ENCODE assay signal across 15 cellular contexts in the genomic region with DNA sequence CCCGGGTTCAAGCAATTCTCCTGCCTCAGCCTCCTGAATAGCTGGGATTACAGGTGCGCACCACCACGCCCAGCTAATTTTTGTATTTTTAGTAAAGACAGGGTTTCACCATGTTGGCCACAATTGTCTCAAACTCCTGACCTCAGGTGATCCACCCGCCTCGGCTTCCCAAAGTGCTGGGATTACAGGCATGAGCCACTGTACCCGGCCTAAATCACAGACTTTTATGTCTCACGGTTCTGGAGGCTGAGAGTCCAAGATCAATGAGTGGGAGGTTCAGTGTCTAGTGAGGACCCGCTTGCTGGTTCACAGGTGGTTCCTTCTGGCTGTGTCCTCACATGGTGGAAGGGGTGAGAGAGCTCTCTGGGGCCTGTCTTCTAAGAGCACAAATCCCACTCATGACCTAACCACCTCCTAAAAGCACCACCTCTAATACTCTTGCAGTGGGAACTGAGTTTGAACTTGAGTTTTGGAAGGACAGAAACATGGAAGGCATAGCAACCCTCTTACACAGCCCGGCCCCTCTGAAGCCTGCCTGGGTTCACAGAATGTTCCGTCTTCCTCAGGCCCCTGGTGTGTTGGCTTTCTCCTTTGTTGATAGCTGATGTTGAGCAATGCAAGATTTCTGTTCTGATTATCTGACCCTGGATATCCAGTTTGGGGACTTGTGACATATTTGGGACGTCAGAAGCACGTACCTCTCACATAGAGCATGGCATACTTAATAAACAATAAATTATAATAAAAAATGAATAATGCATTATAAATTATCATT. TPM values are rescaled to one million over a fixed set of nuclear protein-coding genes. Genes with fewer than 3 reads are reported as not detected.
DNase-seq lines count a peak whose midpoint lies in the region; ATAC-seq, FAIRE-seq and TF ChIP-seq lines count a peak whose summit lies in the region.
"Had no signal": no experiment of that assay in that cellular context is flagged by ENCODE, and none has a peak within 500 bp of the region (broad histone marks: within the 10 kb centered on the region; RNA-seq: fewer than 3 reads in every experiment).

No MANE protein-coding gene starts in this region.

- intact Hi-C loops in activated CD4-positive, alpha-beta memory T cell treated with anti-CD3 and anti-CD28 coated beads for 36 hours (cut with micrococcal nuclease), result loop anchor here (5.0 kb wide), 1 partner anchor 342 kb away; no protein-coding TSS in a partner anchor
- intact Hi-C loops in HepG2 (cut with micrococcal nuclease; ENCODE audit: unreplicated experiment), result loop anchor here (10.0 kb wide), 1 partner anchor 55 kb away; the partner anchor contains the start of gene P2RY8
- intact Hi-C loops in Right ventricle myocardium inferior (cut with DNase I), result loop anchor here (2.0 to 5.0 kb wide), 2 partner anchors 137 to 197 kb away; partner anchors contain the start of genes ASMTL and SLC25A6

- peaks cover 26% of the 10 kb centered on the region for H3K79me2 ChIP-seq in HepG2 (ENCODE audit: insufficient read depth, low read length)

- H3K27me3 Mint-ChIP-seq in CD4-positive, CD25-positive, alpha-beta regulatory T cell, result no peaks in the 10 kb centered on the region
- no peaks in the 10 kb centered on the region for H3K27me3 Mint-ChIP-seq in activated CD4-positive, alpha-beta memory T cell treated with anti-CD3 and anti-CD28 coated beads for 36 hours

- CTCF ChIA-PET in activated CD4-positive, alpha-beta memory T cell treated with anti-CD3 and anti-CD28 coated beads for 36 hours (lab: Charles Lee), result no interaction called here
- CTCF ChIA-PET in HepG2 (lab: Yijun Ruan, JAX; ENCODE audit: low intra/inter-chr PET ratio, low total read pairs), result no interaction called here

- BruUV-seq in HepG2 (replicated peaks; lab: Mats Ljungman, UMichigan), result no TSS peak

- no peak for TF ChIP-seq CTCF in HepG2 (CRISPR knock-in tag; IDR thresholded peaks at IDR 0.05)

- FAIRE-seq in GM12891 (lab: Jason Lieb, UNC) (peak; percentile 58), HepG2 (lab: Jason Lieb, UNC) (no peak)
- FAIRE-seq: colon had no signal

- peaks cover 20% of the 10 kb centered on the region; the same call in 1 of the 2 replicates for H4K20me1 ChIP-seq in HepG2 (ENCODE audit: insufficient read depth, low read length)

- H3K4me1 Mint-ChIP-seq in CD4-positive, CD25-positive, alpha-beta regulatory T cell, result peaks cover 0 to 36% (median 8%) of the 10 kb centered on the region in 4 donors
- H3K4me1 Mint-ChIP-seq in activated CD4-positive, alpha-beta memory T cell treated with anti-CD3 and anti-CD28 coated beads for 36 hours (ENCODE audit: low read depth), result peaks cover 21% of the 10 kb centered on the region

- peak overlapping the region in 1 of 4 donors; percentile 81 for H3K4me3 Mint-ChIP-seq in CD4-positive, CD25-positive, alpha-beta regulatory T cell
- no peak overlapping the region for H3K4me3 Mint-ChIP-seq in activated CD4-positive, alpha-beta memory T cell treated with anti-CD3 and anti-CD28 coated beads for 36 hours

- H3K4me2 ChIP-seq in HepG2 (ENCODE audit: low read depth, low read length), result peak overlapping the region; percentile 55

- no peaks in the 10 kb centered on the region for H3K27me3 ChIP-seq in CD4-positive, CD25-positive, alpha-beta regulatory T cell (ENCODE audit: control insufficient read depth, insufficient read depth, low read length)
- no peaks in the 10 kb centered on the region; a peak in 1 of 5 replicates for H3K27me3 ChIP-seq in HepG2 (ENCODE audit: control insufficient read depth in 1 of 2, insufficient read depth in 2 of 2, low read length in 2 of 2)
- H3K27me3 ChIP-seq: MG63 had no signal

- WGBS in HepG2 (ENCODE audit: low lambda C conversion rate), result 34% methylated on average over 10 of the region's 12 CpGs

- TF ChIP-seq EP300 in HepG2 (IDR thresholded peaks at IDR 0.05; ENCODE audit: low read depth in 2 of 2, low read length in 2 of 2), result no peak
- TF ChIP-seq EP300 in HepG2 (CRISPR knock-in tag; IDR thresholded peaks at IDR 0.05; ENCODE audit: borderline replicate concordance), result no peak

- no peak overlapping the region for H3K27ac ChIP-seq in CD4-positive, CD25-positive, alpha-beta regulatory T cell (ENCODE audit: insufficient read depth, low read length, poor library complexity, severe bottlenecking)
- peak overlapping the region; percentile 17 for H3K27ac ChIP-seq in HepG2 (ENCODE audit: extremely low read length, insufficient read depth, low read length)
- H3K27ac ChIP-seq: C4-2B, sigmoid colon had no signal

- TF ChIP-seq RAD21 in HepG2 (CRISPR knock-in tag; IDR thresholded peaks at IDR 0.05), result no peak

- peaks cover 8% of the 10 kb centered on the region for H3K36me3 Mint-ChIP-seq in CD4-positive, CD25-positive, alpha-beta regulatory T cell
- peaks cover 16% of the 10 kb centered on the region for H3K36me3 Mint-ChIP-seq in activated CD4-positive, alpha-beta memory T cell treated with anti-CD3 and anti-CD28 coated beads for 36 hours

- in situ Hi-C loops in HepG2 (cut with HindIII; ENCODE audit: extremely low pct_ligation_motif_present, low pct_unique_long_range_greater_than_20kb), result no loop called here

- H3K27ac Mint-ChIP-seq in CD4-positive, CD25-positive, alpha-beta regulatory T cell, result peak overlapping the region; percentile 37 to 65 (median 52)
- H3K27ac Mint-ChIP-seq in activated CD4-positive, alpha-beta memory T cell treated with anti-CD3 and anti-CD28 coated beads for 36 hours, result peak overlapping the region; percentile 79

- H3K9ac ChIP-seq in HepG2 (ENCODE audit: insufficient read depth, low read depth, low read length), result peak overlapping the region; percentile 20; the same call in 1 of the 2 replicates

- no peak for DNase-seq in CD4-positive, CD25-positive, alpha-beta regulatory T cell
- no peak for DNase-seq in GM12891 (ENCODE audit: insufficient read length, low spot score)
- DNase-seq in activated CD4-positive, alpha-beta memory T cell treated with anti-CD3 and anti-CD28 coated beads for 36 hours, result peak; percentile 11
- no peak for DNase-seq in HepG2 (ENCODE audit: low spot score)
- DNase-seq in Right ventricle myocardium inferior (ENCODE audit: missing footprints), result no peak
- DNase-seq in HT-29 (ENCODE audit: low spot score), result no peak
- DNase-seq: MG63, NCI-H446 treated with DMSO at 0.1 percent for 48 hours, sigmoid colon had no signal

- POLR2A ChIA-PET in activated CD4-positive, alpha-beta memory T cell treated with anti-CD3 and anti-CD28 coated beads for 36 hours (lab: Charles Lee), result no interaction called here
- POLR2A ChIA-PET in HepG2 (lab: Yijun Ruan, JAX), result no interaction called here

- TF ChIP-seq POLR2A in GM12891 (IDR thresholded peaks at IDR 0.05; ENCODE audit: low read depth, low read length) (no peak), HepG2 (IDR thresholded peaks at IDR 0.05; ENCODE audit: insufficient read depth in 1 of 2, low read depth in 2 of 2, low read length in 2 of 2) (no peak)

- H3K9me3 Mint-ChIP-seq in CD4-positive, CD25-positive, alpha-beta regulatory T cell, result peaks cover 0 to 1% (median 0%) of the 10 kb centered on the region in 7 donors
- no peaks in the 10 kb centered on the region for H3K9me3 Mint-ChIP-seq in activated CD4-positive, alpha-beta memory T cell treated with anti-CD3 and anti-CD28 coated beads for 36 hours

- peak overlapping the region; percentile 95 for H2AFZ ChIP-seq in HepG2 (ENCODE audit: low read length)

- H3K9me3 ChIP-seq in CD4-positive, CD25-positive, alpha-beta regulatory T cell (ENCODE audit: control insufficient read depth in 2 of 2, low read length in 2 of 2), result no peaks in the 10 kb centered on the region
- no peaks in the 10 kb centered on the region for H3K9me3 ChIP-seq in HepG2 (ENCODE audit: low read length)
- H3K9me3 ChIP-seq: MG63, sigmoid colon had no signal

- no peak overlapping the region for H3K4me3 ChIP-seq in CD4-positive, CD25-positive, alpha-beta regulatory T cell (ENCODE audit: low read depth, low read length)
- no peak overlapping the region; a peak in 1 of 6 replicates for H3K4me3 ChIP-seq in HepG2 (replicated peaks in 1 of 3; ENCODE audit: insufficient read depth in 1 of 3, low read depth in 2 of 3, low read length in 3 of 3)
- H3K4me3 ChIP-seq: MG63, sigmoid colon had no signal

- peaks cover 34% of the 10 kb centered on the region for H3K4me1 ChIP-seq in CD4-positive, CD25-positive, alpha-beta regulatory T cell (ENCODE audit: control insufficient read depth, insufficient read depth, low read length, poor library complexity, severe bottlenecking)
- H3K4me1 ChIP-seq in HepG2 (ENCODE audit: insufficient read depth, low read length), result peaks cover 23% of the 10 kb centered on the region

- ATAC-seq in CD4-positive, CD25-positive, alpha-beta regulatory T cell (ENCODE audit: low read depth in 2 of 2), result no peak
- ATAC-seq in HepG2, result no peak
- ATAC-seq in HG03521 (IDR thresholded peaks at IDR 0.05; ENCODE audit: unreplicated experiment), result no peak
- no peak for ATAC-seq in Right ventricle myocardium inferior
- ATAC-seq in GM19395 (IDR thresholded peaks at IDR 0.05; ENCODE audit: unreplicated experiment), result no peak

- peaks cover 11% of the 10 kb centered on the region for H3K36me3 ChIP-seq in CD4-positive, CD25-positive, alpha-beta regulatory T cell (ENCODE audit: control insufficient read depth, insufficient read depth, low read length)
- H3K36me3 ChIP-seq in HepG2 (replicated peaks in 1 of 2; ENCODE audit: control insufficient read depth in 1 of 2, insufficient read depth in 2 of 2, low read length in 2 of 2), result peaks cover 2 to 13% of the 10 kb centered on the region in 2 experiments; a peak in 4 of 5 replicates

RNA-seq across cellular contexts. Expression of gene AKAP17A, which starts 1.9 kb away (rescaled TPM):
- total RNA-seq in CD4-positive, CD25-positive, alpha-beta regulatory T cell, result 108 TPM
- 10 to 100 TPM; 11.0 to 14.8 (median 13.7) TPM for polyA plus RNA-seq in CD4-positive, CD25-positive, alpha-beta regulatory T cell
- polyA plus RNA-seq in GM12891 (2012; ENCODE audit: low read depth, missing spikeins), result 43.9 TPM
- total RNA-seq in activated CD4-positive, alpha-beta memory T cell treated with anti-CD3 and anti-CD28 coated beads for 36 hours, result 10 to 100 TPM; 59.4 to 62.9 TPM
- 16.8 and 26.5 TPM in 2 replicates for total RNA-seq in HepG2 (2016; rRNA removed; fragmentation: Illumina TruSeq; extraction: Trizol)
- total RNA-seq in HepG2 (2016; cell fraction: cytosol; rRNA removed; fragmentation: Illumina TruSeq; extraction: Trizol; ENCODE audit: low read depth), result 6.5 and 6.8 TPM in 2 replicates
- total RNA-seq in HepG2 (2016; cell fraction: insoluble cytoplasmic fraction; rRNA removed; fragmentation: Illumina TruSeq; extraction: Trizol), result 14.2 and 27.6 TPM in 2 replicates
- 10.5 and 10.6 TPM in 2 replicates for total RNA-seq in HepG2 (2016; cell fraction: membrane; rRNA removed; fragmentation: Illumina TruSeq; extraction: Trizol)
- 20.8 and 27.2 TPM in 2 replicates for total RNA-seq in HepG2 (2016; cell fraction: nucleus; rRNA removed; fragmentation: Illumina TruSeq; extraction: Trizol)
- polyA plus RNA-seq in HepG2 (2011; rRNA removed), result 20.5 and 29.8 TPM in 2 replicates
- polyA plus RNA-seq in HepG2 (2011; cell fraction: cytosol; rRNA removed), result 8.1 and 10.8 TPM in 2 replicates
- 303 and 327 TPM in 2 replicates for polyA plus RNA-seq in HepG2 (2011; cell fraction: nucleus; rRNA removed)
- 24.1 and 26.3 TPM in 2 replicates for polyA plus RNA-seq in HepG2 (2012)
- 2.3 and 2.6 TPM in 2 replicates for polyA plus RNA-seq in HepG2 (2016; cell fraction: cytosol; fragmentation: Illumina TruSeq; extraction: Trizol; ENCODE audit: low read depth)
- 17.5 and 20.6 TPM in 2 replicates for polyA plus RNA-seq in HepG2 (2016; cell fraction: insoluble cytoplasmic fraction; fragmentation: Illumina TruSeq; extraction: Trizol; ENCODE audit: low read depth)
- polyA plus RNA-seq in HepG2 (2016; cell fraction: membrane; fragmentation: Illumina TruSeq; extraction: Trizol; ENCODE audit: low read depth), result 6.1 and 6.3 TPM in 2 replicates
- 80.9 and 81.0 TPM in 2 replicates for polyA plus RNA-seq in HepG2 (2016; cell fraction: nucleus; fragmentation: Illumina TruSeq; extraction: Trizol; ENCODE audit: insufficient read depth, low read depth)
- 5.9 and 7.1 TPM in 2 replicates for polyA minus RNA-seq in HepG2 (2011; rRNA and poly(A)+ RNA removed; ENCODE audit: low replicate concordance)
- 4.2 and 5.9 TPM in 2 replicates for polyA minus RNA-seq in HepG2 (2011; cell fraction: cytosol; rRNA and poly(A)+ RNA removed)
- 19.3 and 20.2 TPM in 2 replicates for polyA minus RNA-seq in HepG2 (2011; cell fraction: nucleus; rRNA and poly(A)+ RNA removed)
- 13.8 TPM for total RNA-seq in Right ventricle myocardium inferior
- 34.9 and 38.3 TPM in 2 replicates for total RNA-seq in HT-29 (2014; rRNA removed; shearing (Covaris generic))

RNA-seq across cellular contexts. Expression of gene ASMT, which starts 25.3 kb away (rescaled TPM):
- not detected for total RNA-seq in CD4-positive, CD25-positive, alpha-beta regulatory T cell
- polyA plus RNA-seq in CD4-positive, CD25-positive, alpha-beta regulatory T cell, result under 1 TPM in 3 of 4 donors, not detected in 1; 0.19 to 1.00 (median 0.91) TPM
- polyA plus RNA-seq in GM12891 (2012; ENCODE audit: low read depth, missing spikeins), result 1.7 TPM
- 1 to 10 TPM in 1 of 2 experiments, under 1 TPM in 1; 0.52 to 1.1 TPM for total RNA-seq in activated CD4-positive, alpha-beta memory T cell treated with anti-CD3 and anti-CD28 coated beads for 36 hours
- total RNA-seq in HepG2 (2016; rRNA removed; fragmentation: Illumina TruSeq; extraction: Trizol) (not detected in 2 replicates), Right ventricle myocardium inferior (not detected)
- not detected in 2 replicates for total RNA-seq in HepG2 (2016; cell fraction: cytosol; rRNA removed; fragmentation: Illumina TruSeq; extraction: Trizol; ENCODE audit: low read depth)
- not detected in 2 replicates for total RNA-seq in HepG2 (2016; cell fraction: insoluble cytoplasmic fraction; rRNA removed; fragmentation: Illumina TruSeq; extraction: Trizol)
- not detected in 2 replicates for total RNA-seq in HepG2 (2016; cell fraction: membrane; rRNA removed; fragmentation: Illumina TruSeq; extraction: Trizol)
- not detected in 2 replicates for total RNA-seq in HepG2 (2016; cell fraction: nucleus; rRNA removed; fragmentation: Illumina TruSeq; extraction: Trizol)
- 0.04 and 0.33 TPM in 2 replicates for polyA plus RNA-seq in HepG2 (2011; rRNA removed)
- polyA plus RNA-seq in HepG2 (2011; cell fraction: cytosol; rRNA removed), result 0.04 and 0.06 TPM in 2 replicates
- not detected in 2 replicates for polyA plus RNA-seq in HepG2 (2011; cell fraction: nucleus; rRNA removed)
- not detected in 2 replicates for polyA plus RNA-seq in HepG2 (2012)
- polyA plus RNA-seq in HepG2 (2016; cell fraction: cytosol; fragmentation: Illumina TruSeq; extraction: Trizol; ENCODE audit: low read depth), result 0.14 TPM in 1 of 2 replicates, not detected in the other
- polyA plus RNA-seq in HepG2 (2016; cell fraction: insoluble cytoplasmic fraction; fragmentation: Illumina TruSeq; extraction: Trizol; ENCODE audit: low read depth), result not detected in 2 replicates
- polyA plus RNA-seq in HepG2 (2016; cell fraction: membrane; fragmentation: Illumina TruSeq; extraction: Trizol; ENCODE audit: low read depth), result 0.15 TPM in 1 of 2 replicates, not detected in the other
- not detected in 2 replicates for polyA plus RNA-seq in HepG2 (2016; cell fraction: nucleus; fragmentation: Illumina TruSeq; extraction: Trizol; ENCODE audit: insufficient read depth, low read depth)
- not detected in 2 replicates for polyA minus RNA-seq in HepG2 (2011; rRNA and poly(A)+ RNA removed; ENCODE audit: low replicate concordance)
- not detected in 2 replicates for polyA minus RNA-seq in HepG2 (2011; cell fraction: cytosol; rRNA and poly(A)+ RNA removed)
- not detected in 2 replicates for polyA minus RNA-seq in HepG2 (2011; cell fraction: nucleus; rRNA and poly(A)+ RNA removed)
- 0.10 TPM in 1 of 2 replicates, not detected in the other for total RNA-seq in HT-29 (2014; rRNA removed; shearing (Covaris generic))
- total RNA-seq: G401, sigmoid colon had no signal

RNA-seq across cellular contexts. Expression of gene P2RY8, which starts 52.6 kb away (rescaled TPM):
- 158 TPM for total RNA-seq in CD4-positive, CD25-positive, alpha-beta regulatory T cell
- polyA plus RNA-seq in CD4-positive, CD25-positive, alpha-beta regulatory T cell, result 100 to 1,000 TPM; 189 to 222 (median 207) TPM
- 42.6 TPM for polyA plus RNA-seq in GM12891 (2012; ENCODE audit: low read depth, missing spikeins)
- total RNA-seq in activated CD4-positive, alpha-beta memory T cell treated with anti-CD3 and anti-CD28 coated beads for 36 hours, result 10 to 100 TPM; 30.2 to 32.7 TPM
- total RNA-seq in HepG2 (2016; rRNA removed; fragmentation: Illumina TruSeq; extraction: Trizol) (0.66 and 1.0 TPM in 2 replicates), Right ventricle myocardium inferior (1.9 TPM)
- 0.09 and 0.10 TPM in 2 replicates for total RNA-seq in HepG2 (2016; cell fraction: cytosol; rRNA removed; fragmentation: Illumina TruSeq; extraction: Trizol; ENCODE audit: low read depth)
- 0.68 and 1.1 TPM in 2 replicates for total RNA-seq in HepG2 (2016; cell fraction: insoluble cytoplasmic fraction; rRNA removed; fragmentation: Illumina TruSeq; extraction: Trizol)
- 0.31 and 0.34 TPM in 2 replicates for total RNA-seq in HepG2 (2016; cell fraction: membrane; rRNA removed; fragmentation: Illumina TruSeq; extraction: Trizol)
- total RNA-seq in HepG2 (2016; cell fraction: nucleus; rRNA removed; fragmentation: Illumina TruSeq; extraction: Trizol), result 1.0 and 1.6 TPM in 2 replicates
- 1.3 and 3.1 TPM in 2 replicates for polyA plus RNA-seq in HepG2 (2011; rRNA removed)
- polyA plus RNA-seq in HepG2 (2011; cell fraction: cytosol; rRNA removed), result 2.0 and 2.3 TPM in 2 replicates
- polyA plus RNA-seq in HepG2 (2011; cell fraction: nucleus; rRNA removed), result 1.5 and 1.8 TPM in 2 replicates
- polyA plus RNA-seq in HepG2 (2012), result 2.1 and 2.4 TPM in 2 replicates
- 0.08 and 0.09 TPM in 2 replicates for polyA plus RNA-seq in HepG2 (2016; cell fraction: cytosol; fragmentation: Illumina TruSeq; extraction: Trizol; ENCODE audit: low read depth)
- 0.65 and 0.91 TPM in 2 replicates for polyA plus RNA-seq in HepG2 (2016; cell fraction: insoluble cytoplasmic fraction; fragmentation: Illumina TruSeq; extraction: Trizol; ENCODE audit: low read depth)
- 0.16 and 0.28 TPM in 2 replicates for polyA plus RNA-seq in HepG2 (2016; cell fraction: membrane; fragmentation: Illumina TruSeq; extraction: Trizol; ENCODE audit: low read depth)
- 2.0 and 2.3 TPM in 2 replicates for polyA plus RNA-seq in HepG2 (2016; cell fraction: nucleus; fragmentation: Illumina TruSeq; extraction: Trizol; ENCODE audit: insufficient read depth, low read depth)
- polyA minus RNA-seq in HepG2 (2011; rRNA and poly(A)+ RNA removed; ENCODE audit: low replicate concordance), result 0.09 and 7.8 TPM in 2 replicates
- polyA minus RNA-seq in HepG2 (2011; cell fraction: cytosol; rRNA and poly(A)+ RNA removed), result 2.4 and 2.6 TPM in 2 replicates
- polyA minus RNA-seq in HepG2 (2011; cell fraction: nucleus; rRNA and poly(A)+ RNA removed), result 1.4 and 2.2 TPM in 2 replicates
- not detected in 2 replicates for total RNA-seq in HT-29 (2014; rRNA removed; shearing (Covaris generic))
- total RNA-seq: G401, temporal lobe had no signal

Comparison
In these comparisons a context has a peak if more than half of its experiments do, and no peak if none do; other contexts are left out.
1. RNA of gene P2RY8, which starts 52.6 kb away (total RNA-seq): 158 TPM in CD4-positive, CD25-positive, alpha-beta regulatory T cell (single experiment) and 30.2 to 32.7 TPM in activated CD4-positive, alpha-beta memory T cell treated with anti-CD3 and anti-CD28 coated beads for 36 hours; 1.9 TPM in Right ventricle myocardium inferior (single experiment), 0.09 to 1.6 TPM in HepG2 and not detected in HT-29; every median in the first group is over 10 times any median in the second.